In genomic region chr7:100271716-100272537, GRCh38 we compare ENCODE assay signal across 8 cellular contexts. TPM values are rescaled to one million over a fixed set of nuclear protein-coding genes. Genes with fewer than 3 reads are reported as not detected.
DNase-seq lines count a peak whose midpoint lies in the region; ATAC-seq, FAIRE-seq and TF ChIP-seq lines count a peak whose summit lies in the region.

No MANE protein-coding gene starts in this region.

- no peaks in the 10 kb centered on the region for H3K9me3 ChIP-seq in Karpas-422 (ENCODE audit: low read length)

- H3K4me3 Mint-ChIP-seq in activated T-helper 2 cell treated with anti-CD3 and anti-CD28 coated beads, Interferon-gamma antibody, Interleukin-2, Interleukin-4, amounts not matched to agents 10 μg/mL and 5 μg/mL and 100 μg/mL, durations not matched to agents 14 hours and 24 hours and 36 hours (ENCODE audit: low read depth): peak overlapping the region; percentile 76
- H3K4me3 Mint-ChIP-seq in natural killer cell treated with Interleukin-12 subunit alpha and Interleukin-12 subunit beta and Interleukin-15 and Interleukin-18, amount 100 ng/mL, for 72 hours: peak overlapping the region; percentile 79

- H3K4me1 Mint-ChIP-seq in activated T-helper 2 cell treated with anti-CD3 and anti-CD28 coated beads, Interferon-gamma antibody, Interleukin-2, Interleukin-4, amounts not matched to agents 10 μg/mL and 5 μg/mL and 100 μg/mL, durations not matched to agents 14 hours and 24 hours and 36 hours (ENCODE audit: low read depth): peaks cover 11% of the 10 kb centered on the region
- peaks cover 10 to 13% of the 10 kb centered on the region in 2 donors for H3K4me1 Mint-ChIP-seq in natural killer cell treated with Interleukin-12 subunit alpha and Interleukin-12 subunit beta and Interleukin-15 and Interleukin-18, amount 100 ng/mL, for 72 hours (ENCODE audit: low read depth in 2 of 2)

- H3K36me3 Mint-ChIP-seq in activated T-helper 2 cell treated with anti-CD3 and anti-CD28 coated beads, Interferon-gamma antibody, Interleukin-2, Interleukin-4, amounts not matched to agents 10 μg/mL and 5 μg/mL and 100 μg/mL, durations not matched to agents 14 hours and 24 hours and 36 hours (ENCODE audit: low read depth): peaks cover 6% of the 10 kb centered on the region
- no peaks in the 10 kb centered on the region for H3K36me3 Mint-ChIP-seq in natural killer cell treated with Interleukin-12 subunit alpha and Interleukin-12 subunit beta and Interleukin-15 and Interleukin-18, amount 100 ng/mL, for 72 hours

- H3K9me3 Mint-ChIP-seq in activated T-helper 2 cell treated with anti-CD3 and anti-CD28 coated beads, Interferon-gamma antibody, Interleukin-2, Interleukin-4, amounts not matched to agents 10 μg/mL and 5 μg/mL and 100 μg/mL, durations not matched to agents 14 hours and 24 hours and 36 hours: no peaks in the 10 kb centered on the region
- no peaks in the 10 kb centered on the region for H3K9me3 Mint-ChIP-seq in natural killer cell treated with Interleukin-12 subunit alpha and Interleukin-12 subunit beta and Interleukin-15 and Interleukin-18, amount 100 ng/mL, for 72 hours

- no peaks in the 10 kb centered on the region for H4K20me1 ChIP-seq in Karpas-422 (ENCODE audit: insufficient read depth, low read depth, low read length)

- no peak overlapping the region for H3K27ac Mint-ChIP-seq in activated T-helper 2 cell treated with anti-CD3 and anti-CD28 coated beads, Interferon-gamma antibody, Interleukin-2, Interleukin-4, amounts not matched to agents 10 μg/mL and 5 μg/mL and 100 μg/mL, durations not matched to agents 14 hours and 24 hours and 36 hours
- peak overlapping the region in 1 of 2 donors; percentile 47 for H3K27ac Mint-ChIP-seq in natural killer cell treated with Interleukin-12 subunit alpha and Interleukin-12 subunit beta and Interleukin-15 and Interleukin-18, amount 100 ng/mL, for 72 hours

- H3K79me2 ChIP-seq in Karpas-422 (ENCODE audit: low read length): no peaks in the 10 kb centered on the region

- H3K27me3 ChIP-seq in Karpas-422 (ENCODE audit: low read length): no peaks in the 10 kb centered on the region

- ATAC-seq in GM21825 (IDR thresholded peaks at IDR 0.05; ENCODE audit: unreplicated experiment): peak; percentile 80
- ATAC-seq in natural killer cell treated with Interleukin-12 subunit alpha and Interleukin-12 subunit beta and Interleukin-15 and Interleukin-18, amount 100 ng/mL, for 72 hours: peak; percentile 93 to 95

- DNase-seq in Daoy (ENCODE audit: low read depth): peak; percentile 99
- peak; percentile 96 for DNase-seq in Karpas-422
- peak; percentile 89 for DNase-seq in RCC 7860 (ENCODE audit: low spot score)
- DNase-seq in activated T-helper 2 cell treated with anti-CD3 and anti-CD28 coated beads, Interferon-gamma antibody, Interleukin-2, Interleukin-4, amounts not matched to agents 10 μg/mL and 5 μg/mL and 100 μg/mL, durations not matched to agents 14 hours and 24 hours and 36 hours (ENCODE audit: low spot score): peak; percentile 97
- peak; percentile 97 for DNase-seq in fibroblast of pulmonary artery (ENCODE audit: low read depth)
- DNase-seq in natural killer cell treated with Interleukin-12 subunit alpha and Interleukin-12 subunit beta and Interleukin-15 and Interleukin-18, amount 100 ng/mL, for 72 hours (ENCODE audit: low spot score): peak; percentile 98
- DNase-seq in stimulated activated naive CD4-positive, alpha-beta T cell treated with Interleukin-2 at 50 U/mL for 16 hours (lab: John Stamatoyannopoulos, UW): peak; percentile 93

- peak; percentile 15 for TF ChIP-seq CTCF in fibroblast of pulmonary artery (IDR thresholded peaks at IDR 0.05; ENCODE audit: low read length, missing control alignments)

- H3K9ac ChIP-seq in Karpas-422 (ENCODE audit: low read length): peak overlapping the region; percentile 53

- H3K27me3 Mint-ChIP-seq in activated T-helper 2 cell treated with anti-CD3 and anti-CD28 coated beads, Interferon-gamma antibody, Interleukin-2, Interleukin-4, amounts not matched to agents 10 μg/mL and 5 μg/mL and 100 μg/mL, durations not matched to agents 14 hours and 24 hours and 36 hours (ENCODE audit: low read depth): no peaks in the 10 kb centered on the region
- no peaks in the 10 kb centered on the region for H3K27me3 Mint-ChIP-seq in natural killer cell treated with Interleukin-12 subunit alpha and Interleukin-12 subunit beta and Interleukin-15 and Interleukin-18, amount 100 ng/mL, for 72 hours

- no peaks in the 10 kb centered on the region for H3K9me2 ChIP-seq in Karpas-422 (replicated peaks; ENCODE audit: insufficient read depth, low read length)

- intact Hi-C loops in activated T-helper 2 cell treated with anti-CD3 and anti-CD28 coated beads, Interferon-gamma antibody, Interleukin-2, Interleukin-4, amounts not matched to agents 10 μg/mL and 5 μg/mL and 100 μg/mL, durations not matched to agents 14 hours and 24 hours and 36 hours (cut with micrococcal nuclease): no loop called here

- H2AFZ ChIP-seq in Karpas-422 (ENCODE audit: low read length): no peak overlapping the region

- H3K36me3 ChIP-seq in Karpas-422 (ENCODE audit: insufficient read depth, low read length): no peaks in the 10 kb centered on the region

- H3K27ac ChIP-seq in Karpas-422 (ENCODE audit: low read length): no peak overlapping the region

- H3K4me3 ChIP-seq in Karpas-422 (ENCODE audit: low read length) (peak overlapping the region; percentile 62; the same call in 1 of the 2 replicates), fibroblast of pulmonary artery (replicated peaks; ENCODE audit: low read depth, low read length) (peak overlapping the region; percentile 63)

- FAIRE-seq in RCC 7860 (lab: Jason Lieb, UNC): no peak

- peak overlapping the region; percentile 66 for H3K4me2 ChIP-seq in Karpas-422 (ENCODE audit: low read depth, low read length, poor library complexity, severe bottlenecking)

- peaks cover 9% of the 10 kb centered on the region for H3K4me1 ChIP-seq in Karpas-422 (ENCODE audit: low read length)

RNA-seq across cellular contexts. Expression of gene SPDYE3, which starts 35.6 kb away (rescaled TPM):
- total RNA-seq in Daoy (2014; rRNA removed; shearing (Covaris generic)): not detected in 2 replicates
- not detected in 2 replicates for total RNA-seq in Karpas-422 (2014; rRNA removed; shearing (Covaris generic); ENCODE audit: low replicate concordance)
- total RNA-seq in activated T-helper 2 cell treated with anti-CD3 and anti-CD28 coated beads, Interferon-gamma antibody, Interleukin-2, Interleukin-4, amounts not matched to agents 10 μg/mL and 5 μg/mL and 100 μg/mL, durations not matched to agents 14 hours and 24 hours and 36 hours: not detected in 2 replicates
- not detected for total RNA-seq in natural killer cell treated with Interleukin-12 subunit alpha and Interleukin-12 subunit beta and Interleukin-15 and Interleukin-18, amount 100 ng/mL, for 72 hours

RNA-seq across cellular contexts. Expression of gene PVRIG, which starts 52.2 kb away (rescaled TPM):
- not detected in 2 replicates for total RNA-seq in Daoy (2014; rRNA removed; shearing (Covaris generic))
- 1.6 and 2.7 TPM in 2 replicates for total RNA-seq in Karpas-422 (2014; rRNA removed; shearing (Covaris generic); ENCODE audit: low replicate concordance)
- total RNA-seq in activated T-helper 2 cell treated with anti-CD3 and anti-CD28 coated beads, Interferon-gamma antibody, Interleukin-2, Interleukin-4, amounts not matched to agents 10 μg/mL and 5 μg/mL and 100 μg/mL, durations not matched to agents 14 hours and 24 hours and 36 hours: 18.7 and 21.7 TPM in 2 replicates
- total RNA-seq in natural killer cell treated with Interleukin-12 subunit alpha and Interleukin-12 subunit beta and Interleukin-15 and Interleukin-18, amount 100 ng/mL, for 72 hours: 10 to 100 TPM; 32.2 to 43.9 TPM
